10 cellular contexts compared by ENCODE assay signal in genomic region chr3:23329471-23329870, GRCh38.
"Had no signal": no experiment of that assay in that cellular context is flagged by ENCODE, and none has a peak within 500 bp of the region (broad histone marks: within the 10 kb centered on the region; RNA-seq: fewer than 3 reads in every experiment).

No MANE protein-coding gene starts in this region.

- H3K4me3 Mint-ChIP-seq: GM23338, H9, HFFc6 had no signal

- H3K4me1 ChIP-seq: HAP-1 had no signal

- H2AFZ ChIP-seq: GM23248, GM23338 had no signal

- H3K9me3 ChIP-seq: HAP-1 had no signal

- FAIRE-seq: H54 had no signal

- H3K27ac ChIP-seq: GM23248 had no signal

- DNase-seq: GM23248, GOT3, H7, H9, HCEC 1CT, HFFc6 had no signal

- H3K4me3 ChIP-seq: GM23248, GM23338, HAP-1 had no signal

- H3K9me3 Mint-ChIP-seq: H9 had no signal

- H3K9ac ChIP-seq: GM23248 had no signal

- H3K4me2 ChIP-seq: GM23338 had no signal

- H3K27ac Mint-ChIP-seq: GM23338, HFFc6 had no signal

- ATAC-seq: GM23338, HCT116 had no signal

- H3K36me3 ChIP-seq: HAP-1 had no signal
